Comparison of ENCODE assay signal across 1 cellular context in genomic region chr7:130941322-130942210, GRCh38.
A peak's percentile ranks its signal among the peaks of the same experiment; 100 is the strongest.
TF ChIP-seq lines count a peak whose summit lies in the region.

No MANE protein-coding gene starts in this region.

TF ChIP-seq in K562, 482 proteins besides CTCF, POLR2A, EP300 and RAD21 (continued from another document and continues in another):
- TF ChIP-seq, protein P1, sequence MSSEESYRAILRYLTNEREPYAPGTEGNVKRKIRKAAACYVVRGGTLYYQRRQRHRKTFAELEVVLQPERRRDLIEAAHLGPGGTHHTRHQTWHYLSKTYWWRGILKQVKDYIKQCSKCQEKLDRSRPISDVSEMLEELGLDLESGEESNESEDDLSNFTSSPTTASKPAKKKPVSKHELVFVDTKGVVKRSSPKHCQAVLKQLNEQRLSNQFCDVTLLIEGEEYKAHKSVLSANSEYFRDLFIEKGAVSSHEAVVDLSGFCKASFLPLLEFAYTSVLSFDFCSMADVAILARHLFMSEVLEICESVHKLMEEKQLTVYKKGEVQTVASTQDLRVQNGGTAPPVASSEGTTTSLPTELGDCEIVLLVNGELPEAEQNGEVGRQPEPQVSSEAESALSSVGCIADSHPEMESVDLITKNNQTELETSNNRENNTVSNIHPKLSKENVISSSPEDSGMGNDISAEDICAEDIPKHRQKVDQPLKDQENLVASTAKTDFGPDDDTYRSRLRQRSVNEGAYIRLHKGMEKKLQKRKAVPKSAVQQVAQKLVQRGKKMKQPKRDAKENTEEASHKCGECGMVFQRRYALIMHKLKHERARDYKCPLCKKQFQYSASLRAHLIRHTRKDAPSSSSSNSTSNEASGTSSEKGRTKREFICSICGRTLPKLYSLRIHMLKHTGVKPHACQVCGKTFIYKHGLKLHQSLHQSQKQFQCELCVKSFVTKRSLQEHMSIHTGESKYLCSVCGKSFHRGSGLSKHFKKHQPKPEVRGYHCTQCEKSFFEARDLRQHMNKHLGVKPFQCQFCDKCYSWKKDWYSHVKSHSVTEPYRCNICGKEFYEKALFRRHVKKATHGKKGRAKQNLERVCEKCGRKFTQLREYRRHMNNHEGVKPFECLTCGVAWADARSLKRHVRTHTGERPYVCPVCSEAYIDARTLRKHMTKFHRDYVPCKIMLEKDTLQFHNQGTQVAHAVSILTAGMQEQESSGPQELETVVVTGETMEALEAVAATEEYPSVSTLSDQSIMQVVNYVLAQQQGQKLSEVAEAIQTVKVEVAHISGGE (CRISPR knock-in tag; IDR thresholded peaks at IDR 0.05): peak in 1 of 3 experiments; percentile 52; a peak in 2 of 6 replicates
- TF ChIP-seq TCF7 (IDR thresholded peaks at IDR 0.05; ENCODE audit: borderline replicate concordance) (no peak), CBFA2T3 (IDR thresholded peaks at IDR 0.05) (peak; percentile 2; the same call in 1 of the 2 replicates), SMAD2 (IDR thresholded peaks at IDR 0.05; ENCODE audit: low read depth, low read length) (no peak), ARID3A (IDR thresholded peaks at IDR 0.05; ENCODE audit: borderline replicate concordance, low read depth, low read length) (no peak), ZNF668 (CRISPR knock-in tag; IDR thresholded peaks at IDR 0.05) (no peak), ZNF586 (CRISPR knock-in tag; conservative IDR thresholded peaks at IDR 0.05) (no peak), ETV6 (IDR thresholded peaks at IDR 0.05; ENCODE audit: borderline replicate concordance in 1 of 2, low read depth in 2 of 2, low read length in 1 of 2) (no peak), ETV6 (CRISPR knock-in tag; IDR thresholded peaks at IDR 0.05; ENCODE audit: borderline replicate concordance) (peak; percentile 62; the same call in 1 of the 2 replicates), TBP (optimal IDR thresholded peaks at IDR 0.05; ENCODE audit: low read depth, low read length) (peak; percentile 91), XRCC3 (IDR thresholded peaks at IDR 0.05) (no peak), PKNOX1 (IDR thresholded peaks at IDR 0.05) (no peak), ZNF431 (CRISPR knock-in tag; IDR thresholded peaks at IDR 0.05) (no peak), ZNF444 (CRISPR knock-in tag; IDR thresholded peaks at IDR 0.05) (no peak), NR4A1 (CRISPR knock-in tag; IDR thresholded peaks at IDR 0.05) (no peak), NR4A1 (tag; IDR thresholded peaks at IDR 0.05) (no peak), MCM5 (IDR thresholded peaks at IDR 0.05; ENCODE audit: low read depth) (no peak), PYGO2 (tag; IDR thresholded peaks at IDR 0.05) (no peak), XRCC4 (IDR thresholded peaks at IDR 0.05; ENCODE audit: extremely low read depth, insufficient read depth, insufficient read length) (no peak), JUND (IDR thresholded peaks at IDR 0.05; ENCODE audit: borderline replicate concordance, low read depth, low read length) (no peak; the same call in 1 of the 2 replicates), JUND (tag; IDR thresholded peaks at IDR 0.05; ENCODE audit: borderline replicate concordance, low read depth, low read length) (no peak), ELF2 (CRISPR knock-in tag; IDR thresholded peaks at IDR 0.05) (no peak), JUNB (CRISPR knock-in tag; conservative IDR thresholded peaks at IDR 0.05) (no peak), STAG1 (CRISPR knock-in tag; IDR thresholded peaks at IDR 0.05; ENCODE audit: borderline replicate concordance) (no peak), FOXJ3 (CRISPR knock-in tag; IDR thresholded peaks at IDR 0.05) (no peak), ZNF695 (CRISPR knock-in tag; IDR thresholded peaks at IDR 0.05) (no peak), E2F1 (CRISPR knock-in tag; IDR thresholded peaks at IDR 0.05) (no peak), ZFP1 (CRISPR knock-in tag; IDR thresholded peaks at IDR 0.05) (no peak), PHF21A (IDR thresholded peaks at IDR 0.05; ENCODE audit: borderline replicate concordance, low read depth) (no peak), SRSF3 (IDR thresholded peaks at IDR 0.05; ENCODE audit: insufficient read depth, low read length) (no peak), ZNF407 (IDR thresholded peaks at IDR 0.05; ENCODE audit: low read depth) (no peak), MAFF (IDR thresholded peaks at IDR 0.05; ENCODE audit: low read length) (peak; percentile 63), PURB (CRISPR knock-in tag; IDR thresholded peaks at IDR 0.05; ENCODE audit: low read depth) (no peak), COPS2 (conservative IDR thresholded peaks at IDR 0.05) (no peak), ILK (tag; IDR thresholded peaks at IDR 0.05; ENCODE audit: borderline replicate concordance, low read depth) (no peak), SMARCC2 (IDR thresholded peaks at IDR 0.05; ENCODE audit: low read depth) (no peak; the same call in 1 of the 2 replicates), SP2 (IDR thresholded peaks at IDR 0.05; ENCODE audit: extremely low read depth, low read depth, low read length, poor library complexity, severe bottlenecking) (no peak), MBD2 (IDR thresholded peaks at IDR 0.05; ENCODE audit: borderline replicate concordance, low read depth) (0 out of 2 replicates have a peak, but pooled peaks have one; percentile 36), EZH2 (IDR thresholded peaks at IDR 0.05; ENCODE audit: borderline replicate concordance, low read depth, low read length) (no peak), ZC3H4 (CRISPR knock-in tag; IDR thresholded peaks at IDR 0.05; ENCODE audit: borderline replicate concordance) (no peak), ZNF121 (CRISPR knock-in tag; conservative IDR thresholded peaks at IDR 0.05) (no peak), UBTF (IDR thresholded peaks at IDR 0.05; ENCODE audit: borderline replicate concordance in 1 of 2, low read depth in 2 of 2, low read length in 2 of 2) (peak in 1 of 2 experiments; percentile 74; a peak in 1 of 4 replicates)
- TF ChIP-seq, protein P2, sequence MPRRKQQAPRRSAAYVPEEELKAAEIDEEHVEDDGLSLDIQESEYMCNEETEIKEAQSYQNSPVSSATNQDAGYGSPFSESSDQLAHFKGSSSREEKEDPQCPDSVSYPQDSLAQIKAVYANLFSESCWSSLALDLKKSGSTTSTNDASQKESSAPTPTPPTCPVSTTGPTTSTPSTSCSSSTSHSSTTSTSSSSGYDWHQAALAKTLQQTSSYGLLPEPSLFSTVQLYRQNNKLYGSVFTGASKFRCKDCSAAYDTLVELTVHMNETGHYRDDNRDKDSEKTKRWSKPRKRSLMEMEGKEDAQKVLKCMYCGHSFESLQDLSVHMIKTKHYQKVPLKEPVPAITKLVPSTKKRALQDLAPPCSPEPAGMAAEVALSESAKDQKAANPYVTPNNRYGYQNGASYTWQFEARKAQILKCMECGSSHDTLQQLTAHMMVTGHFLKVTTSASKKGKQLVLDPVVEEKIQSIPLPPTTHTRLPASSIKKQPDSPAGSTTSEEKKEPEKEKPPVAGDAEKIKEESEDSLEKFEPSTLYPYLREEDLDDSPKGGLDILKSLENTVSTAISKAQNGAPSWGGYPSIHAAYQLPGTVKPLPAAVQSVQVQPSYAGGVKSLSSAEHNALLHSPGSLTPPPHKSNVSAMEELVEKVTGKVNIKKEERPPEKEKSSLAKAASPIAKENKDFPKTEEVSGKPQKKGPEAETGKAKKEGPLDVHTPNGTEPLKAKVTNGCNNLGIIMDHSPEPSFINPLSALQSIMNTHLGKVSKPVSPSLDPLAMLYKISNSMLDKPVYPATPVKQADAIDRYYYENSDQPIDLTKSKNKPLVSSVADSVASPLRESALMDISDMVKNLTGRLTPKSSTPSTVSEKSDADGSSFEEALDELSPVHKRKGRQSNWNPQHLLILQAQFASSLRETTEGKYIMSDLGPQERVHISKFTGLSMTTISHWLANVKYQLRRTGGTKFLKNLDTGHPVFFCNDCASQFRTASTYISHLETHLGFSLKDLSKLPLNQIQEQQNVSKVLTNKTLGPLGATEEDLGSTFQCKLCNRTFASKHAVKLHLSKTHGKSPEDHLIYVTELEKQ (CRISPR knock-in tag; IDR thresholded peaks at IDR 0.05): no peak
